ENCODE assay signal across 8 cellular contexts in the genomic region with DNA sequence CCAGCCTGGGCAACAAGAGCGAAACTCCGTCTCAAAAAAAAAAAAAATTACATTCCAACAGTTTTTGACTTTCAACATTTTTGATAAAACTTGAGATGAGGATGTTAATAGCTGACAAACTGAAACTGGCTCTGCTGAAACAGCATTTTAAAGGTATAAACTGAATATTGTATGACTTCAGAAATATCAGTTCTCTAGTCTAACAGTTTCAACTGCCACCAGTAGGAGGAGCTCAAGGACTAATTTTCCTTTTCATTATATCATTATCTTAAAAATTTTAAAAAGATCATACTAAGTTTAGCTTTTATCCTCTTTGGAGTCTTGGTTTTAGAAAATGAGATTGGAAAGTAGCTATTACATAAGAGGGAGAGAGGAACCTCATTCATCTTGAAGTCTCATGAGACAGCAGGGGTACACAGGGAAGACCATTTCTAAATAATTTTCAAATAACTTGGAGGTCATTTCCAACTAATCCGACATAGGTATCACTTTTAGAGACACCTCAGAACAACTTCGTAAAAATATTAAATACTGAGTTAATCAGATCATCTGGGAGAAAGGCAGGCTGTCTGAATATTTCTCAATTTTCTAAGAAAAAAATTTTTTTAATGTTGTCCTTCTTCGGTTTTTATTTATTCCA. TPM values are rescaled to one million over a fixed set of nuclear protein-coding genes. Genes with fewer than 3 reads are reported as not detected.
DNase-seq lines count a peak whose midpoint lies in the region; ATAC-seq, FAIRE-seq and TF ChIP-seq lines count a peak whose summit lies in the region.

No MANE protein-coding gene starts in this region.

- TF ChIP-seq RAD21 in K562 (CRISPR knock-in tag; conservative IDR thresholded peaks at IDR 0.05 in 1 of 2, IDR thresholded peaks at IDR 0.05 in 1 of 2) (peak; percentile 62 to 70), HepG2 (CRISPR knock-in tag; IDR thresholded peaks at IDR 0.05) (no peak)

- no peaks in the 10 kb centered on the region for H3K9me3 ChIP-seq in OCI-LY7 (ENCODE audit: low read length)
- H3K9me3 ChIP-seq in K562 (replicated peaks; ENCODE audit: control insufficient read depth, insufficient read depth, low read depth, low read length) = no peaks in the 10 kb centered on the region
- H3K9me3 ChIP-seq in HepG2 (ENCODE audit: low read length) = no peaks in the 10 kb centered on the region
- H3K9me3 ChIP-seq in thyroid gland = no peaks in the 10 kb centered on the region

- H3K79me2 ChIP-seq in OCI-LY7 (ENCODE audit: insufficient read depth, low read depth, low read length) = peaks cover 6% of the 10 kb centered on the region; the same call in 1 of the 2 replicates
- no peaks in the 10 kb centered on the region for H3K79me2 ChIP-seq in K562 (ENCODE audit: control insufficient read depth, insufficient read depth, low read length)
- H3K79me2 ChIP-seq in HepG2 (ENCODE audit: insufficient read depth, low read length) = no peaks in the 10 kb centered on the region

- 68% methylated on average over 5 of the region's 5 CpGs for WGBS in K562 (ENCODE audit: insufficient coverage, low coverage, missing lambda C conversion rate)
- 83% methylated on average over 5 of the region's 5 CpGs for WGBS in HepG2 (ENCODE audit: low lambda C conversion rate)
- WGBS in thyroid gland, 2 donors = 80 to 85% methylated on average over 5 of the region's 5 CpGs

- no peaks in the 10 kb centered on the region for H3K9me1 ChIP-seq in K562 (ENCODE audit: control insufficient read depth, insufficient read depth, low read length)

- H3K27me3 ChIP-seq in K562 (ENCODE audit: control insufficient read depth in 2 of 2, insufficient read depth in 2 of 2, low read length in 2 of 2) = no peaks in the 10 kb centered on the region
- H3K27me3 ChIP-seq in HepG2 (ENCODE audit: control insufficient read depth in 1 of 2, insufficient read depth in 2 of 2, low read length in 2 of 2) = no peaks in the 10 kb centered on the region
- no peaks in the 10 kb centered on the region for H3K27me3 ChIP-seq in thyroid gland

- H3K4me3 ChIP-seq in OCI-LY7 (ENCODE audit: low read depth, low read length, poor library complexity, severe bottlenecking) = no peak overlapping the region
- no peak overlapping the region for H3K4me3 ChIP-seq in K562
- no peak overlapping the region for H3K4me3 ChIP-seq in HepG2 (replicated peaks in 1 of 3; ENCODE audit: insufficient read depth in 1 of 3, low read depth in 2 of 3, low read length in 3 of 3)
- no peak overlapping the region for H3K4me3 ChIP-seq in thyroid gland (replicated peaks in 1 of 3)

- H3K36me3 ChIP-seq in OCI-LY7 (ENCODE audit: insufficient read depth, low read length) = peaks cover 66% of the 10 kb centered on the region
- peaks cover 62% of the 10 kb centered on the region for H3K36me3 ChIP-seq in K562 (ENCODE audit: control insufficient read depth, insufficient read depth, low read length)
- H3K36me3 ChIP-seq in HepG2 (replicated peaks in 1 of 2; ENCODE audit: control insufficient read depth in 1 of 2, insufficient read depth in 2 of 2, low read length in 2 of 2) = peaks cover 12 to 45% of the 10 kb centered on the region in 2 experiments
- peaks cover 0 to 4% of the 10 kb centered on the region in 2 donors for H3K36me3 ChIP-seq in thyroid gland

- peak; percentile 48 for FAIRE-seq in K562 (lab: Jason Lieb, UNC)
- FAIRE-seq in HepG2 (lab: Jason Lieb, UNC) = no peak

- TF ChIP-seq EP300 in K562 (IDR thresholded peaks at IDR 0.05; ENCODE audit: low read length) (no peak), HepG2 (IDR thresholded peaks at IDR 0.05; ENCODE audit: low read depth in 2 of 2, low read length in 2 of 2) (no peak), HepG2 (CRISPR knock-in tag; IDR thresholded peaks at IDR 0.05; ENCODE audit: borderline replicate concordance) (no peak)

- in situ Hi-C loops in K562 (cut with MboI) (no loop called here), HepG2 (cut with HindIII; ENCODE audit: extremely low pct_ligation_motif_present, low pct_unique_long_range_greater_than_20kb) (loop anchor here (5.0 kb wide), 1 partner anchor 468 kb away; no protein-coding TSS in a partner anchor)

- H4K20me1 ChIP-seq in OCI-LY7 (ENCODE audit: insufficient read depth, low read length) (no peaks in the 10 kb centered on the region), K562 (replicated peaks; ENCODE audit: control insufficient read depth, insufficient read depth, low read length) (no peaks in the 10 kb centered on the region), HepG2 (ENCODE audit: insufficient read depth, low read length) (0 out of 2 replicates have a peak, but pooled peaks cover 2% of the 10 kb centered on the region)

- DNase-seq in DMS153 treated with DMSO at 0.1 percent for 48 hours (lab: John Stamatoyannopoulos, UW; ENCODE audit: unreplicated experiment) (peak; percentile 16), DMS153 (lab: John Stamatoyannopoulos, UW) (no peak), HCEC 1CT (peak; percentile 39), OCI-LY7 (ENCODE audit: low spot score) (peak; percentile 73), K562 (ENCODE audit: extremely low read depth in 1 of 4, low spot score in 3 of 4) (peak; percentile 27 to 66 (median 32)), HepG2 (ENCODE audit: low spot score) (peak; percentile 40), thyroid gland (peak in 1 of 2 donors; percentile 17)

- H3K9me2 ChIP-seq in OCI-LY7 (ENCODE audit: insufficient read depth, low read length) = no peaks in the 10 kb centered on the region

- ATAC-seq in K562 (peak; percentile 76), HepG2 (peak; percentile 69), HG03280 (IDR thresholded peaks at IDR 0.05; ENCODE audit: unreplicated experiment) (no peak)

- H3K4me1 ChIP-seq in OCI-LY7 (ENCODE audit: insufficient read depth, low read length, poor library complexity, severe bottlenecking) = peaks cover 27% of the 10 kb centered on the region
- H3K4me1 ChIP-seq in K562 (replicated peaks in 1 of 2; ENCODE audit: control insufficient read depth in 2 of 2, insufficient read depth in 2 of 2, low read length in 2 of 2) = no peaks in the 10 kb centered on the region
- H3K4me1 ChIP-seq in HepG2 (ENCODE audit: insufficient read depth, low read length) = no peaks in the 10 kb centered on the region
- no peaks in the 10 kb centered on the region for H3K4me1 ChIP-seq in thyroid gland

- TF ChIP-seq CTCF in OCI-LY7 (conservative IDR thresholded peaks at IDR 0.05; ENCODE audit: low read length) (peak; percentile 96), K562 (IDR thresholded peaks at IDR 0.05 in 2 of 3, conservative IDR thresholded peaks at IDR 0.05 in 1 of 3; ENCODE audit: insufficient read depth in 2 of 3, low read depth in 1 of 3, low read length in 3 of 3) (peak; percentile 40 to 76 (median 50); a peak in 4 of 6 replicates), HepG2 (CRISPR knock-in tag; IDR thresholded peaks at IDR 0.05) (peak; percentile 58), thyroid gland (IDR thresholded peaks at IDR 0.05) (peak; percentile 38 to 78 (median 70))

- peak overlapping the region; percentile 24; the same call in 1 of the 2 replicates for H3K4me2 ChIP-seq in OCI-LY7 (ENCODE audit: low read length)
- H3K4me2 ChIP-seq in K562 (ENCODE audit: insufficient read depth, low read length) = no peak overlapping the region
- H3K4me2 ChIP-seq in HepG2 (ENCODE audit: low read depth, low read length) = no peak overlapping the region

- no peak overlapping the region for H3K9ac ChIP-seq in K562 (ENCODE audit: insufficient read depth in 1 of 2, low read depth in 2 of 2, low read length in 2 of 2)
- H3K9ac ChIP-seq in HepG2 (ENCODE audit: insufficient read depth, low read depth, low read length) = no peak overlapping the region

- TF ChIP-seq POLR2A in K562 (conservative IDR thresholded peaks at IDR 0.05) (no peak), HepG2 (IDR thresholded peaks at IDR 0.05; ENCODE audit: insufficient read depth in 1 of 2, low read depth in 2 of 2, low read length in 2 of 2) (no peak), thyroid gland (IDR thresholded peaks at IDR 0.05) (no peak)

- BruUV-seq in OCI-LY7 (replicated peaks; lab: Mats Ljungman, UMichigan) (no TSS peak), K562 (replicated peaks; lab: Mats Ljungman, UMichigan) (no TSS peak), HepG2 (replicated peaks; lab: Mats Ljungman, UMichigan) (no TSS peak)

- CTCF ChIA-PET in OCI-LY7 (lab: Charles Lee; ENCODE audit: unreplicated experiment) (interaction anchor here (0.5 to 0.9 kb wide), 4 partner anchors 326 to 470 kb away, joined by 3 read pairs; no protein-coding TSS in a partner anchor), K562 (lab: Yijun Ruan, JAX; ENCODE audit: low intra/inter-chr PET ratio) (interaction anchor here (0.6 to 4.4 kb wide), 4 partner anchors 465 to 1938 kb away, joined by 3 to 36 read pairs (median 11); no protein-coding TSS in a partner anchor), HepG2 (lab: Yijun Ruan, JAX; ENCODE audit: low intra/inter-chr PET ratio, low total read pairs) (interaction anchor here (0.7 to 2.5 kb wide), 3 partner anchors 161 to 471 kb away, joined by 3 to 23 read pairs (median 13); no protein-coding TSS in a partner anchor)

- H3K27ac ChIP-seq in OCI-LY7 (ENCODE audit: low read depth, low read length, poor library complexity, severe bottlenecking) = peak overlapping the region; percentile 5
- no peak overlapping the region for H3K27ac ChIP-seq in K562 (ENCODE audit: extremely low read depth, low read depth, low read length)
- H3K27ac ChIP-seq in HepG2 (ENCODE audit: extremely low read length, insufficient read depth, low read length) = no peak overlapping the region
- no peak overlapping the region for H3K27ac ChIP-seq in thyroid gland

- H2AFZ ChIP-seq in OCI-LY7 (ENCODE audit: low read length) (no peak overlapping the region), K562 (ENCODE audit: low read depth, low read length) (no peak overlapping the region), HepG2 (ENCODE audit: low read length) (no peak overlapping the region)

- intact Hi-C loops in OCI-LY7 (cut with micrococcal nuclease; ENCODE audit: unreplicated experiment) = loop anchor here (1.0 to 10.0 kb wide), 3 partner anchors 83 to 821 kb away; no protein-coding TSS in a partner anchor
- intact Hi-C loops in K562 (cut with micrococcal nuclease) = loop anchor here (1.0 to 10.0 kb wide), 4 partner anchors 161 to 1923 kb away; no protein-coding TSS in a partner anchor
- intact Hi-C loops in HepG2 (cut with micrococcal nuclease; ENCODE audit: unreplicated experiment) = loop anchor here (1.0 kb wide), 1 partner anchor 464 kb away; no protein-coding TSS in a partner anchor
- intact Hi-C loops in thyroid gland (cut with DNase I) = no loop called here

- POLR2A ChIA-PET in OCI-LY7 (lab: Charles Lee) = interaction anchor here (0.6 to 2.4 kb wide), 10 partner anchors 8 to 477 kb away, joined by 3 to 18 read pairs (median 3); no protein-coding TSS in a partner anchor
- POLR2A ChIA-PET in K562 (lab: Yijun Ruan, JAX) = interaction anchor here (0.7 to 1.2 kb wide), 5 partner anchors 9 to 471 kb away, joined by 3 to 5 read pairs (median 4); no protein-coding TSS in a partner anchor
- POLR2A ChIA-PET in HepG2 (lab: Yijun Ruan, JAX) = no interaction called here

RNA-seq across cellular contexts. Expression of a gene that starts 37.6 kb away (rescaled TPM):
- total RNA-seq in OCI-LY7 (2014; rRNA removed; shearing (Covaris generic)) = 61.2 and 66.1 TPM in 2 replicates
- 171 and 177 TPM in 2 replicates for total RNA-seq in OCI-LY7 (2022)
- 43.5 and 75.9 TPM in 2 replicates for total RNA-seq in K562 (2011; cell fraction: chromatin; rRNA removed; ENCODE audit: low replicate concordance)
- 25.2 and 29.7 TPM in 2 replicates for total RNA-seq in K562 (2011; cell fraction: nucleolus; rRNA removed)
- 43.4 and 45.8 TPM in 2 replicates for total RNA-seq in K562 (2011; cell fraction: nucleoplasm; rRNA removed)
- 67.9 and 77.6 TPM in 2 replicates for total RNA-seq in K562 (2014; rRNA removed)
- 82.4 and 95.4 TPM in 2 replicates for total RNA-seq in K562 (2014; rRNA removed; fragmentation: Illumina TruSeq; extraction: Trizol)
- 63.0 and 67.3 TPM in 2 replicates for total RNA-seq in K562 (2015; rRNA removed; fragmentation: Illumina TruSeq; extraction: Trizol)
- 105 and 112 TPM in 2 replicates for total RNA-seq in K562 (2021)
- 96.0 and 133 TPM in 2 replicates for polyA plus RNA-seq in K562 (2011; rRNA removed)
- 46.8 and 79.1 TPM in 2 replicates for polyA plus RNA-seq in K562 (2011; cell fraction: cytosol; rRNA removed)
- 29.7 and 37.2 TPM in 2 replicates for polyA plus RNA-seq in K562 (2011; cell fraction: nucleus; rRNA removed)
- 70.0 and 85.4 TPM in 2 replicates for polyA plus RNA-seq in K562 (2012)
- 111 and 116 TPM in 2 replicates for polyA plus RNA-seq in K562 (2014; fragmentation: Illumina TruSeq; extraction: Trizol)
- polyA plus RNA-seq in K562 (2014; fragmentation: Nextera tagmentation; extraction: Ambion mirVana) = 10 to 100 TPM; 42.6 to 53.5 TPM
- polyA plus RNA-seq in K562 (2014; rRNA removed) = 88.1 and 90.7 TPM in 2 replicates
- polyA minus RNA-seq in K562 (2011; rRNA and poly(A)+ RNA removed) = 207 and 264 TPM in 2 replicates
- 62.3 and 85.7 TPM in 2 replicates for polyA minus RNA-seq in K562 (2011; cell fraction: cytosol; rRNA and poly(A)+ RNA removed)
- 24.1 and 38.8 TPM in 2 replicates for polyA minus RNA-seq in K562 (2011; cell fraction: nucleus; rRNA and poly(A)+ RNA removed)
- total RNA-seq in HepG2 (2016; rRNA removed; fragmentation: Illumina TruSeq; extraction: Trizol) = 18.7 and 48.5 TPM in 2 replicates
- total RNA-seq in HepG2 (2016; cell fraction: cytosol; rRNA removed; fragmentation: Illumina TruSeq; extraction: Trizol; ENCODE audit: low read depth) = 2.9 and 3.3 TPM in 2 replicates
- 19.6 and 52.2 TPM in 2 replicates for total RNA-seq in HepG2 (2016; cell fraction: insoluble cytoplasmic fraction; rRNA removed; fragmentation: Illumina TruSeq; extraction: Trizol)
- 5.7 and 6.2 TPM in 2 replicates for total RNA-seq in HepG2 (2016; cell fraction: membrane; rRNA removed; fragmentation: Illumina TruSeq; extraction: Trizol)
- 18.5 and 20.1 TPM in 2 replicates for total RNA-seq in HepG2 (2016; cell fraction: nucleus; rRNA removed; fragmentation: Illumina TruSeq; extraction: Trizol)
- polyA plus RNA-seq in HepG2 (2011; rRNA removed) = 6.1 and 9.7 TPM in 2 replicates
- 6.6 TPM in 2 replicates for polyA plus RNA-seq in HepG2 (2011; cell fraction: cytosol; rRNA removed)
- polyA plus RNA-seq in HepG2 (2011; cell fraction: nucleus; rRNA removed) = 2.8 and 3.3 TPM in 2 replicates
- polyA plus RNA-seq in HepG2 (2012) = 8.0 and 12.3 TPM in 2 replicates
- 1.3 and 1.7 TPM in 2 replicates for polyA plus RNA-seq in HepG2 (2016; cell fraction: cytosol; fragmentation: Illumina TruSeq; extraction: Trizol; ENCODE audit: low read depth)
- 48.5 and 50.3 TPM in 2 replicates for polyA plus RNA-seq in HepG2 (2016; cell fraction: insoluble cytoplasmic fraction; fragmentation: Illumina TruSeq; extraction: Trizol; ENCODE audit: low read depth)
- polyA plus RNA-seq in HepG2 (2016; cell fraction: membrane; fragmentation: Illumina TruSeq; extraction: Trizol; ENCODE audit: low read depth) = 2.9 and 3.0 TPM in 2 replicates
- polyA plus RNA-seq in HepG2 (2016; cell fraction: nucleus; fragmentation: Illumina TruSeq; extraction: Trizol; ENCODE audit: insufficient read depth, low read depth) = 22.1 and 25.3 TPM in 2 replicates
- polyA minus RNA-seq in HepG2 (2011; rRNA and poly(A)+ RNA removed; ENCODE audit: low replicate concordance) = 10.7 and 78.5 TPM in 2 replicates
- polyA minus RNA-seq in HepG2 (2011; cell fraction: cytosol; rRNA and poly(A)+ RNA removed) = 9.1 and 11.2 TPM in 2 replicates
- 8.8 and 9.1 TPM in 2 replicates for polyA minus RNA-seq in HepG2 (2011; cell fraction: nucleus; rRNA and poly(A)+ RNA removed)
- 1 to 10 TPM; 5.9 to 9.5 (median 7.1) TPM for total RNA-seq in thyroid gland
